ENCODE assay signal across 16 cellular contexts in genomic region chr12:50725011-50725899, GRCh38. TPM values are rescaled to one million over a fixed set of nuclear protein-coding genes. Genes with fewer than 3 reads are reported as not detected.
DNase-seq lines count a peak whose midpoint lies in the region; TF ChIP-seq lines count a peak whose summit lies in the region.
"Had no signal": no experiment of that assay in that cellular context is flagged by ENCODE, and none has a peak within 500 bp of the region (broad histone marks: within the 10 kb centered on the region; RNA-seq: fewer than 3 reads in every experiment).

No MANE protein-coding gene starts in this region.

- peak overlapping the region in 1 of 8 donors; percentile 15 for H3K27ac ChIP-seq in spleen
- H3K27ac ChIP-seq: uterus had no signal

- H3K27me3 Mint-ChIP-seq in nephron (ENCODE audit: low read depth) (no peaks in the 10 kb centered on the region), type B pancreatic cell (no peaks in the 10 kb centered on the region)
- H3K27me3 Mint-ChIP-seq: stimulated activated naive B cell treated with anti-CD40 and anti-IgM and Interleukin-4, amounts not matched to agents 10 μg/mL and 1 μg/mL and 100 μg/mL, for 72 hours had no signal

- intact Hi-C loops in spleen (cut with DNase I; ENCODE audit: low total_unique reads), result no loop called here
- intact Hi-C loops in posterior vena cava (cut with DNase I), result no loop called here

- H3K9me3 ChIP-seq in spleen, result no peaks in the 10 kb centered on the region
- H3K9me3 ChIP-seq: uterus had no signal

- DNase-seq in EL (peak; percentile 14), NCI-H2029 treated with DMSO at 0.1 percent for 48 hours (lab: John Stamatoyannopoulos, UW) (peak; percentile 90), choroid plexus epithelial cell (ENCODE audit: low read depth) (peak; percentile 64), spleen (no peak), type B pancreatic cell (ENCODE audit: extremely low spot score, unreplicated experiment) (no peak), posterior vena cava (ENCODE audit: low spot score) (no peak)
- DNase-seq: anterior cingulate cortex; DMS79 treated with DMSO at 0.1 percent for 48 hours; foreskin fibroblast; H7; mesenchymal stem cell; NCI-H526; stimulated activated naive B cell treated with anti-CD40 and anti-IgM and Interleukin-4, amounts not matched to agents 10 μg/mL and 1 μg/mL and 100 μg/mL, for 72 hours; uterus had no signal

- H3K27ac Mint-ChIP-seq in nephron (peak overlapping the region in 2 of 3 experiments; percentile 1 to 64), type B pancreatic cell (no peak overlapping the region)

- H3K4me1 ChIP-seq in spleen, result peaks cover 0 to 30% (median 3%) of the 10 kb centered on the region in 6 donors
- H3K4me1 ChIP-seq: uterus had no signal

- H3K4me3 Mint-ChIP-seq in nephron, result no peak overlapping the region
- no peak overlapping the region for H3K4me3 Mint-ChIP-seq in type B pancreatic cell
- H3K4me3 Mint-ChIP-seq: stimulated activated naive B cell treated with anti-CD40 and anti-IgM and Interleukin-4, amounts not matched to agents 10 μg/mL and 1 μg/mL and 100 μg/mL, for 72 hours had no signal

- no peaks in the 10 kb centered on the region for H3K27me3 ChIP-seq in spleen (replicated peaks in 1 of 7)
- H3K27me3 ChIP-seq: uterus had no signal

- 92 to 98% (median 93%) methylated on average over 5 of the region's 5 CpGs for WGBS in spleen, 5 donors

- H3K36me3 ChIP-seq in spleen, result peaks cover 2 to 100% (median 96%) of the 10 kb centered on the region in 6 donors
- H3K36me3 ChIP-seq: uterus had no signal

- H3K4me3 ChIP-seq in choroid plexus epithelial cell (ENCODE audit: low read depth, low read length) (no peak overlapping the region), spleen (no peak overlapping the region)
- H3K4me3 ChIP-seq: skin epidermis, uterus had no signal

- TF ChIP-seq CTCF in choroid plexus epithelial cell (conservative IDR thresholded peaks at IDR 0.05; ENCODE audit: low read depth, low read length) (no peak), nephron (IDR thresholded peaks at IDR 0.05; ENCODE audit: unreplicated experiment in 3 of 3) (no peak), spleen (IDR thresholded peaks at IDR 0.05 in 8 of 11, conservative IDR thresholded peaks at IDR 0.05 in 3 of 11) (no peak), type B pancreatic cell (conservative IDR thresholded peaks at IDR 0.05) (no peak)

- peaks cover 28% of the 10 kb centered on the region for H3K4me1 Mint-ChIP-seq in nephron
- no peaks in the 10 kb centered on the region for H3K4me1 Mint-ChIP-seq in type B pancreatic cell (ENCODE audit: unreplicated experiment)

- TF ChIP-seq POLR2A in spleen (IDR thresholded peaks at IDR 0.05), result no peak

- H3K9me3 Mint-ChIP-seq in nephron (no peaks in the 10 kb centered on the region), type B pancreatic cell (no peaks in the 10 kb centered on the region)
- H3K9me3 Mint-ChIP-seq: stimulated activated naive B cell treated with anti-CD40 and anti-IgM and Interleukin-4, amounts not matched to agents 10 μg/mL and 1 μg/mL and 100 μg/mL, for 72 hours had no signal

- H3K36me3 Mint-ChIP-seq in nephron (ENCODE audit: low read depth), result peaks cover 77% of the 10 kb centered on the region
- peaks cover 36% of the 10 kb centered on the region for H3K36me3 Mint-ChIP-seq in type B pancreatic cell

RNA-seq across cellular contexts. Expression of gene ATF1, which starts 38.6 kb away (rescaled TPM):
- total RNA-seq in spleen (10 to 100 TPM; 17.4 to 41.7 (median 30.7) TPM), type B pancreatic cell (ENCODE audit: low replicate concordance) (32.9 and 34.4 TPM in 2 replicates), posterior vena cava (10 to 100 TPM; 24.2 to 25.9 TPM)
- polyA plus RNA-seq in spleen, result 10 to 100 TPM; 10.3 to 16.1 (median 12.5) TPM

Comparison
In these comparisons a context has a peak if more than half of its experiments do, and no peak if none do; other contexts are left out.
1. DNase-seq: peak in EL (single experiment), NCI-H2029 treated with DMSO at 0.1 percent for 48 hours (single experiment) and choroid plexus epithelial cell (single experiment); none in spleen (single experiment), type B pancreatic cell (single experiment) and posterior vena cava (single experiment).